ENCODE assay signal across 8 cellular contexts in the genomic region with DNA sequence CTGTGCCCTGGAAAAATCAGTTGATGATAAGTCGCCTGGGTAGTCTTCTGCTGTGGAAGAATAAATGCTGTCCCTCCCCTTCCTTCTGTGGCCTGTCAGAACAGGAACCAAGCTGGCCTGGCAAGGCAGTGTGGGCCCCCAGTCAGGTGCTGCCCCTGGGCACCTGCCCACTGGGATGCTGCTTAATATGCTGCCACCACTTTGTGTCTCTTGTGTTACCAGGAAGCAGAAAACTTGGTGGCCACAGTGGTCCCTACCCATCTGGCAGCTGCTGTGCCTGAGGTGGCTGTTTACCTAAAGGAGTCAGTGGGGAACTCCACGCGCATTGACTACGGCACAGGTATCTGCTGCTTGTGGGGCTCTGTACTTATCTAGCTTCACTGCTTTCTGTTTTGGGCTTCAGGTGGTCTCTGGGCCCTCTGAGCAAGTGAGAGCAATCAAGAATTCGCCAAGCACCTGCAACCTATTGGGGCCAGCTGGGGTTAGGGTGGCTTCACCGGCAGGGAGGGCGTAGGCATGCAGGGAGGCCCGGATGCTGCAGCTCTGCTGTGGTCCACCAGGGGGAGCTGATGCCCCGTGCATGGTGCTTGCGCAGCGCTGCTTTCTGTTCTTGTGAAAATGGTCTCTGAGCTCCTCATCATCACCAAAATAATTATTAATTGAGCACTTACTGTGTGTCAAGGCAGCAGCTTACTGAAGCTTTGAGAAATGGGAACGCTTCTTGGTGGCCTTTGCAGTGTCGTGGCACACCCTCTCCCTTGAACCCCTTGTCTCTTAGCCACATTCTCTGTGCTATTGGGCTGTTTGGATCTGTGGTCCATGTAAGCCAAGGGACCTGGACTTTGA. TPM values are rescaled to one million over a fixed set of nuclear protein-coding genes. Genes with fewer than 3 reads are reported as not detected.
A peak's percentile ranks its signal among the peaks of the same experiment; 100 is the strongest.
DNase-seq lines count a peak whose midpoint lies in the region; ATAC-seq, FAIRE-seq and TF ChIP-seq lines count a peak whose summit lies in the region.

No MANE protein-coding gene starts in this region.

- peaks cover 10% of the 10 kb centered on the region for H3K4me1 Mint-ChIP-seq in activated T-cell treated with anti-CD3 and anti-CD28 coated beads, Interleukin-2, amount 50 U/mL, for 72 hours (ENCODE audit: low read depth)

- H3K4me3 Mint-ChIP-seq in activated T-cell treated with anti-CD3 and anti-CD28 coated beads, Interleukin-2, amount 50 U/mL, for 72 hours = no peak overlapping the region

- peaks cover 51% of the 10 kb centered on the region for H3K36me3 ChIP-seq in neutrophil

- no peaks in the 10 kb centered on the region for H3K9me3 ChIP-seq in neutrophil

- no peaks in the 10 kb centered on the region for H3K9me3 Mint-ChIP-seq in activated T-cell treated with anti-CD3 and anti-CD28 coated beads, Interleukin-2, amount 50 U/mL, for 72 hours

- peak; percentile 96 for TF ChIP-seq CTCF in neutrophil (IDR thresholded peaks at IDR 0.05)

- H3K4me1 ChIP-seq in neutrophil (ENCODE audit: control insufficient read depth in 1 of 2, insufficient read depth in 1 of 2, low read depth in 1 of 2, low read length in 1 of 2) = peaks cover 11 to 17% of the 10 kb centered on the region in 2 experiments

- no peak for FAIRE-seq in RCC 7860 (lab: Jason Lieb, UNC)

- peaks cover 0 to 12% of the 10 kb centered on the region in 2 donors for H3K36me3 Mint-ChIP-seq in activated T-cell treated with anti-CD3 and anti-CD28 coated beads, Interleukin-2, amount 50 U/mL, for 72 hours (ENCODE audit: insufficient read depth in 2 of 2)

- H3K27ac ChIP-seq in neutrophil = no peak overlapping the region

- H3K27ac Mint-ChIP-seq in activated T-cell treated with anti-CD3 and anti-CD28 coated beads, Interleukin-2, amount 50 U/mL, for 72 hours = peak overlapping the region; percentile 72

- ATAC-seq in HG03342 (IDR thresholded peaks at IDR 0.05; ENCODE audit: unreplicated experiment) (peak; percentile 75), HG03521 (IDR thresholded peaks at IDR 0.05; ENCODE audit: unreplicated experiment) (no peak)
- peak; percentile 93 to 98 for ATAC-seq in activated T-cell treated with anti-CD3 and anti-CD28 coated beads, Interleukin-2, amount 50 U/mL, for 72 hours (replicated peaks in 1 of 2)

- H3K4me3 ChIP-seq in neutrophil (ENCODE audit: low read depth in 1 of 2, low read length in 1 of 2) = no peak overlapping the region

- peak; percentile 91 for DNase-seq in ELF-1 (ENCODE audit: low read depth, low spot score)
- peak; percentile 49 for DNase-seq in RCC 7860 (ENCODE audit: low spot score)
- DNase-seq in activated T-cell treated with anti-CD3 and anti-CD28 coated beads, Interleukin-2, amount 50 U/mL, for 72 hours = peak; percentile 84 to 87
- DNase-seq in fibroblast of gingiva (ENCODE audit: low read depth) = peak; percentile 53
- DNase-seq in superior temporal gyrus (ENCODE audit: extremely low spot score) = peak; percentile 86

- no peaks in the 10 kb centered on the region for H3K27me3 Mint-ChIP-seq in activated T-cell treated with anti-CD3 and anti-CD28 coated beads, Interleukin-2, amount 50 U/mL, for 72 hours (ENCODE audit: low read depth)

- H3K27me3 ChIP-seq in neutrophil = no peaks in the 10 kb centered on the region

RNA-seq across cellular contexts. Expression of a gene that starts 20.3 kb away (rescaled TPM):
- total RNA-seq in activated T-cell treated with anti-CD3 and anti-CD28 coated beads, Interleukin-2, amount 50 U/mL, for 72 hours = 10 to 100 TPM; 85.5 to 98.3 TPM

RNA-seq across cellular contexts. Expression of a gene that starts 20.9 kb away (rescaled TPM):
- total RNA-seq in activated T-cell treated with anti-CD3 and anti-CD28 coated beads, Interleukin-2, amount 50 U/mL, for 72 hours = 10 to 100 TPM; 21.4 to 23.8 TPM

RNA-seq across cellular contexts. Expression of a gene that starts 46.5 kb away (rescaled TPM):
- 1 to 10 TPM; 4.2 to 4.6 TPM for total RNA-seq in activated T-cell treated with anti-CD3 and anti-CD28 coated beads, Interleukin-2, amount 50 U/mL, for 72 hours

RNA-seq across cellular contexts. Expression of a gene that starts 50.6 kb away (rescaled TPM):
- 10 to 100 TPM; 17.1 to 22.3 TPM for total RNA-seq in activated T-cell treated with anti-CD3 and anti-CD28 coated beads, Interleukin-2, amount 50 U/mL, for 72 hours
